Comparison of ENCODE assay signal across 10 cellular contexts in the genomic region with DNA sequence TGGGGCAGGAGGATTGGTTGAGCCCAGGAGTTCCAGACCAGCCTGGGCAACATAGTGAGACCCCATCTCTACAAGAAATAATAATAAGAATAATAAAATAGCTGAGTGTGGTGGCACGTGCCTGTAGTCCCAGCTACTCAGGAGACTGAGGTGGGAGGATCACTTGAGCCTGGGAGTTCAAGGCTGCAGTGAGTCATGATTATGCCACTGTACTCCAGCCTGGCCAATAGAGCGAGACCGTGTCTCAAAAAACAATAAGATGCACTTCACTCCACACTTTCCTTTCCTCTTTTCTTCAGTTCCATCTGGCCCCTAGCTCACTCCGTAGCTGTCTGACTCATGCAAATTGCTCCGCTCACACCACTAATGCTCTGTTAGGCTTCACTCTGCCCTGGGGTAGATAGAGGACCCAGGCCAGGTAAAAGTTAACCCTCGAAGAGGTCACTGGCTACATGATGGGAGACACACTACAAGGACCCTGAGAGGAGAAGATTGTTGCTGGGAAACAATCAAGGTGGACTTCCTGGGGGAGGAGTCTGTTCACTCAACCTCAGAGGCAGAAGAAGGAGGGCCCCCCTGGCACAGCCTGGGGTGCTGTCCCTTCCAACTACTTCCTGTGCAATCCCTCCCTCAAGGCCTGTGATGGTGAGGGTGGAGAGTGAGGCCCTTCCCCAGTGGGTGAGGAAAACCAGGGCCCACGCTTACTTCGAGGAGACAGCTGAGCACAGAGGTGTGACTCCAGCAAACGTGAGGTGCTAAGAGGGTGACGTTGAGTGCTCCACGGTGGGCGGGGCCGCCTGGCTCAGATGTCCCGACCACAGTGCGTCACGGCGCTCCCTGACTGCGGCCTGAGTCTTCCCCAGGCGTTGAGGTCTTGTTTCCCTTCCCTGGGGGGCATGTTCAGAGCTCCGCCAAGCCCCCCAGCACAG. TPM values are rescaled to one million over a fixed set of nuclear protein-coding genes. Genes with fewer than 3 reads are reported as not detected.
DNase-seq lines count a peak whose midpoint lies in the region; ATAC-seq and TF ChIP-seq lines count a peak whose summit lies in the region.
"Had no signal": no experiment of that assay in that cellular context is flagged by ENCODE, and none has a peak within 500 bp of the region (broad histone marks: within the 10 kb centered on the region; RNA-seq: fewer than 3 reads in every experiment).

No MANE protein-coding gene starts in this region.

- H2AFZ ChIP-seq in neural progenitor cell (replicated peaks): no peak overlapping the region

- peak; percentile 41 for ATAC-seq in GM19328 (IDR thresholded peaks at IDR 0.05; ENCODE audit: unreplicated experiment)
- peak; percentile 37 for ATAC-seq in HG03469 (IDR thresholded peaks at IDR 0.05; ENCODE audit: unreplicated experiment)
- ATAC-seq in sciatic nerve: peak; percentile 27

- H3K79me2 ChIP-seq in neural progenitor cell (ENCODE audit: low read depth): no peaks in the 10 kb centered on the region

- no peaks in the 10 kb centered on the region for H3K36me3 Mint-ChIP-seq in CD14-positive monocyte
- no peaks in the 10 kb centered on the region for H3K36me3 Mint-ChIP-seq in nephron progenitor cell (ENCODE audit: low read depth)
- no peaks in the 10 kb centered on the region for H3K36me3 Mint-ChIP-seq in neural progenitor cell

- H3K27ac Mint-ChIP-seq in CD14-positive monocyte: peak overlapping the region in 6 of 7 donors; percentile 73 to 90 (median 84)
- H3K27ac Mint-ChIP-seq in nephron progenitor cell: no peak overlapping the region
- H3K27ac Mint-ChIP-seq in neural progenitor cell: no peak overlapping the region

- intact Hi-C loops in CD14-positive monocyte (cut with micrococcal nuclease) (no loop called here), sciatic nerve (cut with DNase I) (no loop called here)

- peaks cover 25% of the 10 kb centered on the region for H3K4me1 Mint-ChIP-seq in CD14-positive monocyte
- peaks cover 19% of the 10 kb centered on the region for H3K4me1 Mint-ChIP-seq in nephron progenitor cell
- H3K4me1 Mint-ChIP-seq in neural progenitor cell: peaks cover 12% of the 10 kb centered on the region

- no peak overlapping the region for H3K4me2 ChIP-seq in neural progenitor cell

- DNase-seq in CD14-positive monocyte (ENCODE audit: low spot score) (peak; percentile 76), sciatic nerve (ENCODE audit: low spot score) (no peak), NCI-H446 treated with DMSO at 0.1 percent for 48 hours (lab: John Stamatoyannopoulos, UW) (no peak), nephron progenitor cell (no peak), neural progenitor cell (ENCODE audit: low spot score) (no peak)
- peak; percentile 79 for DNase-seq in activated CD8-positive, alpha-beta memory T cell treated with anti-CD3 and anti-CD28 coated beads, Interleukin-2, amount 50 U/mL, for 48 hours

- H3K27me3 Mint-ChIP-seq in CD14-positive monocyte (ENCODE audit: low read depth in 3 of 3): peaks cover 5 to 23% (median 18%) of the 10 kb centered on the region in 3 donors
- H3K27me3 Mint-ChIP-seq in nephron progenitor cell (ENCODE audit: low read depth, poor library complexity): peaks cover 6% of the 10 kb centered on the region
- H3K27me3 Mint-ChIP-seq in neural progenitor cell (ENCODE audit: insufficient read depth, low read depth): peaks cover 12% of the 10 kb centered on the region

- H3K9me3 ChIP-seq in neural progenitor cell (ENCODE audit: low read depth): no peaks in the 10 kb centered on the region

- no peaks in the 10 kb centered on the region for H4K20me1 ChIP-seq in neural progenitor cell (ENCODE audit: low read depth)

- H3K9ac ChIP-seq in neural progenitor cell: no peak overlapping the region

- no peaks in the 10 kb centered on the region for H3K27me3 ChIP-seq in neural progenitor cell

- no peaks in the 10 kb centered on the region for H3K36me3 ChIP-seq in neural progenitor cell

- no peak overlapping the region for H3K4me3 ChIP-seq in neural progenitor cell
- H3K4me3 ChIP-seq: skin epidermis had no signal

- H3K4me1 ChIP-seq in neural progenitor cell: no peaks in the 10 kb centered on the region

- no peak overlapping the region for H3K27ac ChIP-seq in neural progenitor cell

- TF ChIP-seq CTCF in CD14-positive monocyte (IDR thresholded peaks at IDR 0.05) (no peak), nephron progenitor cell (IDR thresholded peaks at IDR 0.05) (no peak), neural progenitor cell (IDR thresholded peaks at IDR 0.05) (no peak)

- peaks cover 0 to 1% (median 0%) of the 10 kb centered on the region in 7 donors for H3K9me3 Mint-ChIP-seq in CD14-positive monocyte
- no peaks in the 10 kb centered on the region for H3K9me3 Mint-ChIP-seq in nephron progenitor cell
- no peaks in the 10 kb centered on the region for H3K9me3 Mint-ChIP-seq in neural progenitor cell

- H3K4me3 Mint-ChIP-seq in CD14-positive monocyte (peak overlapping the region in 1 of 2 donors; percentile 72), nephron progenitor cell (no peak overlapping the region), neural progenitor cell (no peak overlapping the region)

- no peaks in the 10 kb centered on the region for H3F3A ChIP-seq in neural progenitor cell (ENCODE audit: low read depth)

RNA-seq across cellular contexts. Expression of gene TNFSF9, which starts 8.8 kb away (rescaled TPM):
- 1 to 10 TPM; 4.3 to 4.9 TPM for polyA plus RNA-seq in CD14-positive monocyte
- total RNA-seq in sciatic nerve: 0.62 TPM
- 0.28 and 1.7 TPM in 2 replicates for total RNA-seq in neural progenitor cell (ENCODE audit: low replicate concordance)

RNA-seq across cellular contexts. Expression of gene TUBB4A, which starts 19.9 kb away (rescaled TPM):
- not detected for polyA plus RNA-seq in CD14-positive monocyte
- total RNA-seq in sciatic nerve: 47.8 TPM
- 2.4 and 7.3 TPM in 2 replicates for total RNA-seq in neural progenitor cell (ENCODE audit: low replicate concordance)
- total RNA-seq: bronchial epithelial cell had no signal

RNA-seq across cellular contexts. Expression of gene DENND1C, which starts 40.4 kb away (rescaled TPM):
- 10 to 100 TPM; 11.2 to 20.5 TPM for polyA plus RNA-seq in CD14-positive monocyte
- total RNA-seq in sciatic nerve (5.5 TPM), neural progenitor cell (ENCODE audit: low replicate concordance) (0.19 TPM in 1 of 2 replicates, not detected in the other)

RNA-seq across cellular contexts. Expression of gene CRB3, which starts 57.9 kb away (rescaled TPM):
- not detected for polyA plus RNA-seq in CD14-positive monocyte
- total RNA-seq in sciatic nerve: not detected
- 1.2 and 1.3 TPM in 2 replicates for total RNA-seq in neural progenitor cell (ENCODE audit: low replicate concordance)

Comparison
In these comparisons a context has a peak if more than half of its experiments do, and no peak if none do; other contexts are left out.
1. DNase-seq: peak in CD14-positive monocyte (single experiment) and activated CD8-positive, alpha-beta memory T cell treated with anti-CD3 and anti-CD28 coated beads, Interleukin-2, amount 50 U/mL, for 48 hours (single experiment); none in sciatic nerve (single experiment), NCI-H446 treated with DMSO at 0.1 percent for 48 hours (single experiment), nephron progenitor cell (single experiment) and neural progenitor cell (single experiment).
2. H3K27ac Mint-ChIP-seq: peak in CD14-positive monocyte (6 of 7); none in nephron progenitor cell (single experiment) and neural progenitor cell (single experiment).
3. Peak in every context shown above with its lines, with median percentiles within 50 percentile points of each other: ATAC-seq.